ENCODE assay signal across 9 cellular contexts in genomic region chr4:155639674-155640529, GRCh38.
DNase-seq lines count a peak whose midpoint lies in the region; ATAC-seq lines count a peak whose summit lies in the region.
"Had no signal": no experiment of that assay in that cellular context is flagged by ENCODE, and none has a peak within 500 bp of the region (broad histone marks: within the 10 kb centered on the region; RNA-seq: fewer than 3 reads in every experiment).

No MANE protein-coding gene starts in this region.

- peaks cover 7% of the 10 kb centered on the region for H3K9me3 Mint-ChIP-seq in stimulated activated effector memory CD8-positive, alpha-beta T cell treated with anti-CD3 and anti-CD28 coated beads, Interleukin-12 subunit alpha, Interleukin-12 subunit beta, amount 100 ng/mL, for 72 hours
- H3K9me3 Mint-ChIP-seq: T-cell had no signal

- H3K4me3 Mint-ChIP-seq in stimulated activated effector memory CD8-positive, alpha-beta T cell treated with anti-CD3 and anti-CD28 coated beads, Interleukin-12 subunit alpha, Interleukin-12 subunit beta, amount 100 ng/mL, for 72 hours: no peak overlapping the region
- H3K4me3 Mint-ChIP-seq: T-cell had no signal

- peak; percentile 92 for ATAC-seq in GM18858 (IDR thresholded peaks at IDR 0.05; ENCODE audit: unreplicated experiment)
- ATAC-seq in GM21717 (IDR thresholded peaks at IDR 0.05; ENCODE audit: unreplicated experiment): peak; percentile 85
- ATAC-seq in HG03571 (IDR thresholded peaks at IDR 0.05; ENCODE audit: unreplicated experiment): peak; percentile 76
- ATAC-seq in stimulated activated effector memory CD8-positive, alpha-beta T cell treated with anti-CD3 and anti-CD28 coated beads, Interleukin-12 subunit alpha, Interleukin-12 subunit beta, amount 100 ng/mL, for 72 hours: no peak

- no peaks in the 10 kb centered on the region for H3K36me3 Mint-ChIP-seq in stimulated activated effector memory CD8-positive, alpha-beta T cell treated with anti-CD3 and anti-CD28 coated beads, Interleukin-12 subunit alpha, Interleukin-12 subunit beta, amount 100 ng/mL, for 72 hours
- H3K36me3 Mint-ChIP-seq: T-cell had no signal

- no peaks in the 10 kb centered on the region for H3K4me1 Mint-ChIP-seq in stimulated activated effector memory CD8-positive, alpha-beta T cell treated with anti-CD3 and anti-CD28 coated beads, Interleukin-12 subunit alpha, Interleukin-12 subunit beta, amount 100 ng/mL, for 72 hours

- DNase-seq in medulla oblongata (ENCODE audit: extremely low spot score) (peak; percentile 77), HCEC 1CT (no peak), DMS53 (lab: John Stamatoyannopoulos, UW) (no peak), HuH-7 (ENCODE audit: low spot score) (no peak)
- DNase-seq in stimulated activated effector memory CD8-positive, alpha-beta T cell treated with anti-CD3 and anti-CD28 coated beads, Interleukin-12 subunit alpha, Interleukin-12 subunit beta, amount 100 ng/mL, for 72 hours (ENCODE audit: low spot score in 2 of 2): no peak
- DNase-seq: T-cell had no signal

- H3K27ac Mint-ChIP-seq in stimulated activated effector memory CD8-positive, alpha-beta T cell treated with anti-CD3 and anti-CD28 coated beads, Interleukin-12 subunit alpha, Interleukin-12 subunit beta, amount 100 ng/mL, for 72 hours: no peak overlapping the region
- H3K27ac Mint-ChIP-seq: T-cell had no signal
